25 cellular contexts compared by ENCODE assay signal in the genomic region with DNA sequence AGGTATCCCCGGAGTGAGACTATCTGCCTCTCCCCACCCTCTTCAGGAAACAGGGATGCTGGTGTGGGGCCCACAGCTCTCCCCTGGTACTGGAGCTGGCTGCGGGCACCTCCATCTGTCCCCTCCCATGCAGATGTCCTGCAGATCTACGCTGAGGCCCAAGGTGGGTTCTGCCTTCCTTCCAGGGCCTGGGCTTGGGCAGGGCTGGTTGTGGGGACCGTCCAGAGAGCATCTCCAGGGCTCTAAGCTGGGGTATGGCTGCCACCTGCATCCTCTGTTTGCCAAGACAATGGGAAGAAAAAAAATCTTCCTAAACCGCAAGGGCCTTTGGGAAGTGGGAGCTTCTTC. TPM values are rescaled to one million over a fixed set of nuclear protein-coding genes. Genes with fewer than 3 reads are reported as not detected.
"Had no signal": no experiment of that assay in that cellular context is flagged by ENCODE, and none has a peak within 500 bp of the region (broad histone marks: within the 10 kb centered on the region; RNA-seq: fewer than 3 reads in every experiment).

No MANE protein-coding gene starts in this region.

- H3K27me3 ChIP-seq: SJSA1 had no signal

- H3K4me2 ChIP-seq: KMS-11 had no signal

- FAIRE-seq: K562, RCC 7860 had no signal

- H3K9me3 ChIP-seq: SJSA1 had no signal

- H3K27ac ChIP-seq: KMS-11, SJSA1, SK-N-MC had no signal

- H3K9ac ChIP-seq: KMS-11 had no signal

- DNase-seq: Kasumi-1, MM.1S, NCI-H1092 treated with DMSO at 0.1 percent for 48 hours, NCI-H1436, NCI-H187, NCI-H2029, NCI-H2081 treated with DMSO at 0.1 percent for 48 hours, NCI-H2171, NCI-H226, NCI-H446, NCI-H510A, NCI-H524 treated with DMSO at 0.1 percent for 48 hours, NCI-H69, NCI-H774, Right ventricle myocardium superior, RPMI8226, SIG-M5 had no signal

- H3K36me3 Mint-ChIP-seq: IgD-negative memory B cell had no signal

- ATAC-seq: K562 had no signal

- H3K4me3 ChIP-seq: K562, SJSA1, SK-N-MC had no signal

RNA-seq across cellular contexts. Expression of gene ZNF205, which starts 35.3 kb away (rescaled TPM):
- polyA plus RNA-seq: IgD-negative memory B cell had no signal

RNA-seq across cellular contexts. Expression of gene OR1F1, which starts 40.3 kb away (rescaled TPM):
- total RNA-seq: HT1080, M059J, Right ventricle myocardium superior, SJSA1 had no signal
- polyA plus RNA-seq: IgD-negative memory B cell had no signal

RNA-seq across cellular contexts. Expression of gene ZSCAN10, which starts 48.6 kb away (rescaled TPM):
- total RNA-seq: HT1080, M059J, Right ventricle myocardium superior, SJSA1 had no signal
- polyA plus RNA-seq: IgD-negative memory B cell, K562 had no signal
